Comparison of ENCODE assay signal across 11 cellular contexts in genomic region chr3:175495331-175495730, GRCh38.
DNase-seq lines count a peak whose midpoint lies in the region; ATAC-seq and TF ChIP-seq lines count a peak whose summit lies in the region.
"Had no signal": no experiment of that assay in that cellular context is flagged by ENCODE, and none has a peak within 500 bp of the region (broad histone marks: within the 10 kb centered on the region; RNA-seq: fewer than 3 reads in every experiment).

No MANE protein-coding gene starts in this region.

- no peaks in the 10 kb centered on the region for H3F3A ChIP-seq in PC-9 (ENCODE audit: insufficient read depth, low read depth)

- H3K79me2 ChIP-seq in PC-9 (ENCODE audit: low read depth), result no peaks in the 10 kb centered on the region

- no peaks in the 10 kb centered on the region for H3K4me1 Mint-ChIP-seq in natural killer cell treated with Interleukin-12 subunit alpha and Interleukin-12 subunit beta and Interleukin-15 and Interleukin-18, amount 100 ng/mL, for 72 hours (ENCODE audit: low read depth in 2 of 2)

- intact Hi-C loops in PC-9 (cut with micrococcal nuclease; ENCODE audit: unreplicated experiment), result no loop called here
- intact Hi-C loops in aorta (cut with DNase I), result no loop called here

- peak; percentile 93 for ATAC-seq in GM18502 (IDR thresholded peaks at IDR 0.05; ENCODE audit: poor library complexity, unreplicated experiment)
- ATAC-seq in HG03159 (IDR thresholded peaks at IDR 0.05; ENCODE audit: unreplicated experiment), result peak; percentile 94
- no peak for ATAC-seq in natural killer cell treated with Interleukin-12 subunit alpha and Interleukin-12 subunit beta and Interleukin-15 and Interleukin-18, amount 100 ng/mL, for 72 hours
- no peak for ATAC-seq in activated CD4-positive, CD25-positive, alpha-beta regulatory T cell treated with anti-CD3 and anti-CD28 coated beads, Interleukin-2, amount 50 U/mL, for 24 hours
- ATAC-seq in aorta (ENCODE audit: low FRiP score), result no peak
- ATAC-seq: SK-N-SH treated with all-trans-retinoic acid at 6 μM for 48 hours had no signal

- POLR2A ChIA-PET in PC-9 (lab: Charles Lee; ENCODE audit: unreplicated experiment), result no interaction called here

- no peak overlapping the region for H3K4me2 ChIP-seq in PC-9
- H3K4me2 ChIP-seq: smooth muscle cell had no signal

- no peaks in the 10 kb centered on the region for H3K36me3 ChIP-seq in PC-9 (ENCODE audit: low read depth)
- no peaks in the 10 kb centered on the region for H3K36me3 ChIP-seq in aorta (ENCODE audit: control insufficient read depth in 1 of 2, insufficient read depth in 2 of 2, low read length in 1 of 2)

- 0 out of 2 replicates have a peak overlapping the region, but pooled peaks have one; percentile 19 for H2AFZ ChIP-seq in PC-9

- no peak overlapping the region for H3K4me3 Mint-ChIP-seq in natural killer cell treated with Interleukin-12 subunit alpha and Interleukin-12 subunit beta and Interleukin-15 and Interleukin-18, amount 100 ng/mL, for 72 hours

- H3K27me3 Mint-ChIP-seq in natural killer cell treated with Interleukin-12 subunit alpha and Interleukin-12 subunit beta and Interleukin-15 and Interleukin-18, amount 100 ng/mL, for 72 hours, result no peaks in the 10 kb centered on the region

- CTCF ChIA-PET in PC-9 (lab: Charles Lee), result no interaction called here

- H3K9me3 Mint-ChIP-seq in natural killer cell treated with Interleukin-12 subunit alpha and Interleukin-12 subunit beta and Interleukin-15 and Interleukin-18, amount 100 ng/mL, for 72 hours, result peaks cover 6% of the 10 kb centered on the region

- WGBS in aorta, 2 donors, result 64 to 68% methylated on average over 3 of the region's 3 CpGs

- H3K9me2 ChIP-seq in PC-9 (ENCODE audit: insufficient read depth), result no peaks in the 10 kb centered on the region

- H4K20me1 ChIP-seq in PC-9 (ENCODE audit: insufficient read depth), result no peaks in the 10 kb centered on the region

- H3K4me1 ChIP-seq in PC-9 (replicated peaks; ENCODE audit: insufficient read depth) (no peaks in the 10 kb centered on the region), aorta (ENCODE audit: control insufficient read depth in 1 of 2, insufficient read depth in 2 of 2, low read length in 2 of 2) (no peaks in the 10 kb centered on the region)

- H3K27me3 ChIP-seq in PC-9 (ENCODE audit: insufficient read depth, low read depth) (no peaks in the 10 kb centered on the region), aorta (ENCODE audit: control insufficient read depth in 1 of 2, insufficient read depth in 2 of 2, low read length in 1 of 2) (no peaks in the 10 kb centered on the region)

- H3K27ac ChIP-seq in PC-9, result no peak overlapping the region
- H3K27ac ChIP-seq in aorta (ENCODE audit: low read depth in 1 of 2, low read length in 2 of 2), result no peak overlapping the region

- TF ChIP-seq CTCF in GM20000 (IDR thresholded peaks at IDR 0.05; ENCODE audit: extremely low read depth, missing control alignments), result no peak
- TF ChIP-seq CTCF in PC-9 (conservative IDR thresholded peaks at IDR 0.05), result no peak

- DNase-seq in GM20000 (ENCODE audit: low spot score) (peak; percentile 15), PC-9 (no peak), aorta (no peak), HuH-7 (ENCODE audit: low spot score) (no peak)
- DNase-seq in natural killer cell treated with Interleukin-12 subunit alpha and Interleukin-12 subunit beta and Interleukin-15 and Interleukin-18, amount 100 ng/mL, for 72 hours (ENCODE audit: low spot score), result no peak
- DNase-seq: NCI-H226 had no signal

- BruUV-seq in PC-9 (replicated peaks; lab: Mats Ljungman, UMichigan), result no TSS peak

- H3K9me3 ChIP-seq in PC-9 (ENCODE audit: insufficient read depth, low read depth) (no peaks in the 10 kb centered on the region), aorta (ENCODE audit: control insufficient read depth, low read length) (no peaks in the 10 kb centered on the region)

- no peaks in the 10 kb centered on the region for H3K36me3 Mint-ChIP-seq in natural killer cell treated with Interleukin-12 subunit alpha and Interleukin-12 subunit beta and Interleukin-15 and Interleukin-18, amount 100 ng/mL, for 72 hours

- no peak overlapping the region for H3K27ac Mint-ChIP-seq in natural killer cell treated with Interleukin-12 subunit alpha and Interleukin-12 subunit beta and Interleukin-15 and Interleukin-18, amount 100 ng/mL, for 72 hours

- H3K4me3 ChIP-seq in PC-9 (no peak overlapping the region), aorta (ENCODE audit: low read length in 2 of 2) (no peak overlapping the region)
- H3K4me3 ChIP-seq: smooth muscle cell had no signal

Comparison
In these comparisons a context has a peak if more than half of its experiments do, and no peak if none do; other contexts are left out.
1. ATAC-seq: peak in GM18502 (single experiment) and HG03159 (single experiment); none in natural killer cell treated with Interleukin-12 subunit alpha and Interleukin-12 subunit beta and Interleukin-15 and Interleukin-18, amount 100 ng/mL, for 72 hours (0 of 2), activated CD4-positive, CD25-positive, alpha-beta regulatory T cell treated with anti-CD3 and anti-CD28 coated beads, Interleukin-2, amount 50 U/mL, for 24 hours (0 of 2) and aorta (single experiment).